ENCODE assay signal across 6 cellular contexts in genomic region chr12:68950511-68950910, GRCh38. TPM values are rescaled to one million over a fixed set of nuclear protein-coding genes. Genes with fewer than 3 reads are reported as not detected.
"Had no signal": no experiment of that assay in that cellular context is flagged by ENCODE, and none has a peak within 500 bp of the region (broad histone marks: within the 10 kb centered on the region; RNA-seq: fewer than 3 reads in every experiment).

No MANE protein-coding gene starts in this region.

- H3K4me3 ChIP-seq: GM23338, K562 had no signal

- H3K4me2 ChIP-seq: GM23338 had no signal

- H2AFZ ChIP-seq: GM23338 had no signal

- DNase-seq: H9, HCEC 1CT, IMR-90 had no signal

RNA-seq across cellular contexts. Expression of gene CPM, which starts 17.5 kb away (rescaled TPM):
- total RNA-seq: HT-29 had no signal
- polyA plus RNA-seq: K562 had no signal
